ENCODE assay signal across 28 cellular contexts in genomic region chr6:24401458-24401857, GRCh38. TPM values are rescaled to one million over a fixed set of nuclear protein-coding genes. Genes with fewer than 3 reads are reported as not detected.
DNase-seq lines count a peak whose midpoint lies in the region; ATAC-seq and TF ChIP-seq lines count a peak whose summit lies in the region.
"Had no signal": no experiment of that assay in that cellular context is flagged by ENCODE, and none has a peak within 500 bp of the region (broad histone marks: within the 10 kb centered on the region; RNA-seq: fewer than 3 reads in every experiment).

No MANE protein-coding gene starts in this region.

- no peak overlapping the region for H2BK15ac ChIP-seq in H9 (ENCODE audit: low read depth, low read length)

- no peak overlapping the region for H2BK12ac ChIP-seq in H9 (ENCODE audit: insufficient read length, low read depth, low read length)
- H2BK12ac ChIP-seq in trophoblast cell (ENCODE audit: low read length): no peak overlapping the region

- H3K23ac ChIP-seq in H9 (ENCODE audit: insufficient read length, low read depth, low read length): no peak overlapping the region
- H3K23ac ChIP-seq in trophoblast cell (ENCODE audit: low read length): no peak overlapping the region

- H2BK20ac ChIP-seq in H9 (ENCODE audit: low read depth, low read length, poor library complexity, severe bottlenecking): no peak overlapping the region

- H3K56ac ChIP-seq in H9 (ENCODE audit: insufficient read length, low read depth, low read length): no peak overlapping the region

- H3K9ac ChIP-seq in H9 (ENCODE audit: extremely low read depth, insufficient read length, low read length) (no peak overlapping the region), NT2/D1 (ENCODE audit: insufficient read length, low read depth) (no peak overlapping the region), iPS-15b (ENCODE audit: low read depth, low read length) (no peak overlapping the region), trophoblast cell (ENCODE audit: low read length) (no peak overlapping the region)

- no peak for ATAC-seq in lower lobe of right lung

- H3K14ac ChIP-seq in H9 (ENCODE audit: insufficient read depth, low read length) (no peak overlapping the region), trophoblast cell (ENCODE audit: low read length) (no peak overlapping the region)

- H3K27ac ChIP-seq in H9 (ENCODE audit: insufficient read length, low read depth, low read length) (peak overlapping the region; percentile 59), trophoblast cell (ENCODE audit: low read depth, low read length) (no peak overlapping the region), lower lobe of right lung (no peak overlapping the region)
- H3K27ac ChIP-seq: C4-2B, colonic mucosa, transverse colon had no signal

- H3K27me3 ChIP-seq in H9 (ENCODE audit: insufficient read depth, low read length) (no peaks in the 10 kb centered on the region), NT2/D1 (ENCODE audit: insufficient read depth, insufficient read length) (no peaks in the 10 kb centered on the region), iPS-15b (ENCODE audit: control insufficient read depth, insufficient read depth, low read length) (no peaks in the 10 kb centered on the region), trophoblast cell (ENCODE audit: insufficient read depth, low read length) (no peaks in the 10 kb centered on the region), lower lobe of right lung (ENCODE audit: low read depth) (peaks cover 3% of the 10 kb centered on the region)
- H3K27me3 ChIP-seq: cardiac muscle cell, colonic mucosa had no signal

- peak overlapping the region; percentile 74 for H3K4me2 ChIP-seq in H9 (ENCODE audit: insufficient read depth, insufficient read length, low read length)
- H3K4me2 ChIP-seq in trophoblast cell (ENCODE audit: low read length): no peak overlapping the region

- peak overlapping the region; percentile 32 to 90 (median 79); a peak in 5 of 7 replicates for H3K27ac Mint-ChIP-seq in H9
- H3K27ac Mint-ChIP-seq: activated naive CD8-positive, alpha-beta T cell; memory B cell had no signal

- peaks cover 22 to 41% (median 34%) of the 10 kb centered on the region in 3 experiments for H3K36me3 Mint-ChIP-seq in H9 (ENCODE audit: insufficient read depth in 1 of 3, low read depth in 3 of 3)

- H3K27me3 Mint-ChIP-seq in H9 (ENCODE audit: low read depth): no peaks in the 10 kb centered on the region

- H3K23me2 ChIP-seq in H9 (ENCODE audit: insufficient read length, low read depth, low read length, poor library complexity, severe bottlenecking): peaks cover 2% of the 10 kb centered on the region

- intact Hi-C loops in lower lobe of right lung (cut with DNase I): no loop called here

- H4K91ac ChIP-seq in H9 (ENCODE audit: insufficient read length, low read depth, low read length) (no peak overlapping the region), trophoblast cell (ENCODE audit: low read depth, low read length) (no peak overlapping the region)

- H3K18ac ChIP-seq in H9 (ENCODE audit: insufficient read length, low read depth, low read length) (no peak overlapping the region), trophoblast cell (ENCODE audit: low read length) (no peak overlapping the region)

- H2AK5ac ChIP-seq in H9 (ENCODE audit: insufficient read length, low read length) (no peak overlapping the region), trophoblast cell (ENCODE audit: low read length) (no peak overlapping the region)

- TF ChIP-seq CTCF in H9 (conservative IDR thresholded peaks at IDR 0.05): no peak
- no peak for TF ChIP-seq CTCF in lower lobe of right lung (IDR thresholded peaks at IDR 0.05)

- H3K4ac ChIP-seq in H9 (ENCODE audit: low read depth, low read length) (no peak overlapping the region), trophoblast cell (ENCODE audit: low read depth, low read length) (no peak overlapping the region)

- no peak overlapping the region for H4K12ac ChIP-seq in trophoblast cell (ENCODE audit: low read depth, low read length)

- H3K36me3 ChIP-seq in NT2/D1 (ENCODE audit: insufficient read depth, insufficient read length, low read length) (peaks cover 21% of the 10 kb centered on the region), iPS-15b (ENCODE audit: control insufficient read depth, insufficient read depth, low read length) (peaks cover 4% of the 10 kb centered on the region), trophoblast cell (ENCODE audit: control insufficient read depth in 1 of 2, insufficient read depth in 2 of 2, low read length in 2 of 2) (peaks cover 0 to 4% of the 10 kb centered on the region in 2 experiments), lower lobe of right lung (peaks cover 11% of the 10 kb centered on the region)
- H3K36me3 ChIP-seq: colonic mucosa had no signal

- H2BK120ac ChIP-seq in H9 (ENCODE audit: low read depth, low read length, poor library complexity, severe bottlenecking) (no peak overlapping the region), trophoblast cell (ENCODE audit: insufficient read depth, low read length, poor library complexity) (no peak overlapping the region)

- H3T11ph ChIP-seq in H9 (ENCODE audit: low read length): no peak overlapping the region

- H3K4me1 ChIP-seq in H9 (ENCODE audit: insufficient read depth, low read length): peaks cover 12% of the 10 kb centered on the region
- H3K4me1 ChIP-seq in NT2/D1 (ENCODE audit: insufficient read depth, insufficient read length): no peaks in the 10 kb centered on the region
- peaks cover 23% of the 10 kb centered on the region for H3K4me1 ChIP-seq in iPS-15b (ENCODE audit: control insufficient read depth, insufficient read depth, low read length)
- H3K4me1 ChIP-seq in trophoblast cell (ENCODE audit: control insufficient read depth in 1 of 2, insufficient read depth in 2 of 2, low read length in 2 of 2): peaks cover 4 to 6% of the 10 kb centered on the region in 2 experiments
- H3K4me1 ChIP-seq in lower lobe of right lung: peaks cover 28% of the 10 kb centered on the region
- H3K4me1 ChIP-seq: colonic mucosa had no signal

- no peaks in the 10 kb centered on the region for H4K20me1 ChIP-seq in H9 (ENCODE audit: control insufficient read depth, insufficient read depth, insufficient read length)

- H4K5ac ChIP-seq in H9 (ENCODE audit: insufficient read length, low read depth, low read length): no peak overlapping the region

- no peak overlapping the region for H2BK5ac ChIP-seq in H9 (ENCODE audit: insufficient read length, low read length)
- H2BK5ac ChIP-seq in trophoblast cell (ENCODE audit: low read depth, low read length, poor library complexity): no peak overlapping the region

- DNase-seq in H9 (peak; percentile 73), NT2/D1 (ENCODE audit: low read depth, low spot score) (peak; percentile 36), trophoblast cell (peak; percentile 61 to 74), AG20443 (ENCODE audit: low spot score) (no peak), lower lobe of right lung (no peak)
- no peak for DNase-seq in stimulated activated CD4-positive, alpha-beta T cell treated with anti-CD3 and anti-CD28 coated beads, Interleukin-2, amount 100 ng/mL, for 48 hours
- DNase-seq: activated CD4-positive, alpha-beta T cell treated with anti-CD3 and anti-CD28 coated beads, Interleukin-2, amount 50 U/mL, for 48 hours; activated CD4-positive, CD25-positive, alpha-beta regulatory T cell; activated CD8-positive, alpha-beta memory T cell treated with anti-CD3 and anti-CD28 coated beads, Interleukin-2, amount 50 U/mL, for 4 hours; aorta; colonic mucosa; DMS79; effector CD8-positive, alpha-beta T cell; erythroblast; head of caudate nucleus; NCI-H2081; NCI-H345; NCI-H774; stimulated activated CD4-positive, alpha-beta T cell treated with anti-CD3 and anti-CD28 coated beads, Interleukin-4, amount 100 ng/mL, for 1 hour; T-helper 1 cell; transverse colon had no signal

- H3K79me2 ChIP-seq in H9 (ENCODE audit: insufficient read depth, low read length) (peaks cover 21% of the 10 kb centered on the region; the same call in 1 of the 2 replicates), trophoblast cell (ENCODE audit: control insufficient read depth, insufficient read depth, low read length, poor library complexity) (peaks cover 6% of the 10 kb centered on the region)

- H2AFZ ChIP-seq in H9 (ENCODE audit: low read length): no peak overlapping the region
- no peak overlapping the region for H2AFZ ChIP-seq in trophoblast cell (ENCODE audit: insufficient read depth, low read length, poor library complexity)

- no peak overlapping the region for H3K4me3 ChIP-seq in NT2/D1 (ENCODE audit: insufficient read length, low read depth)
- H3K4me3 ChIP-seq in iPS-15b (ENCODE audit: low read depth, low read length): peak overlapping the region; percentile 98
- no peak overlapping the region for H3K4me3 ChIP-seq in trophoblast cell (ENCODE audit: low read depth, low read length)
- H3K4me3 ChIP-seq in lower lobe of right lung: no peak overlapping the region
- H3K4me3 ChIP-seq: cardiac muscle cell, colonic mucosa had no signal

- peak overlapping the region; percentile 94 to 95; a peak in 4 of 5 replicates for H3K4me3 Mint-ChIP-seq in H9
- H3K4me3 Mint-ChIP-seq: memory B cell had no signal

- H3K9me3 ChIP-seq in H9 (ENCODE audit: control insufficient read depth, low read depth, low read length) (peaks cover 12% of the 10 kb centered on the region), NT2/D1 (ENCODE audit: insufficient read depth, low read length) (peaks cover 9% of the 10 kb centered on the region), iPS-15b (ENCODE audit: control insufficient read depth, insufficient read depth, low read length) (peaks cover 8% of the 10 kb centered on the region), trophoblast cell (ENCODE audit: insufficient read depth, low read depth, low read length) (peaks cover 3% of the 10 kb centered on the region), lower lobe of right lung (no peaks in the 10 kb centered on the region)
- H3K9me3 ChIP-seq: colonic mucosa, transverse colon had no signal

- peaks cover 18% of the 10 kb centered on the region in 2 experiments for H3K9me3 Mint-ChIP-seq in H9

- H4K8ac ChIP-seq in H9 (replicated peaks; ENCODE audit: insufficient read length, low read depth, low read length) (no peak overlapping the region), trophoblast cell (ENCODE audit: low read depth, low read length) (no peak overlapping the region)

- WGBS in H9 (ENCODE audit: extremely low coverage, insufficient read length, low lambda C conversion rate): no CpG with 5 or more reads among the region's 4 CpGs
- WGBS in trophoblast cell (ENCODE audit: extremely low coverage, insufficient coverage, insufficient read length): no CpG with 5 or more reads among the region's 4 CpGs

- H3K79me1 ChIP-seq in H9 (ENCODE audit: insufficient read depth, low read depth, low read length, poor library complexity, severe bottlenecking) (no peaks in the 10 kb centered on the region), trophoblast cell (ENCODE audit: low read length) (peaks cover 5% of the 10 kb centered on the region)

- H3K4me1 Mint-ChIP-seq in H9: peaks cover 58 to 61% of the 10 kb centered on the region in 2 experiments

RNA-seq across cellular contexts. Expression of gene MRS2, which starts 1.3 kb away (rescaled TPM):
- 85.8 and 86.3 TPM in 2 replicates for total RNA-seq in H9 (2021)
- polyA plus RNA-seq in trophoblast cell (2013): 20.4 and 21.3 TPM in 2 replicates
- 20.5 TPM for total RNA-seq in lower lobe of right lung

RNA-seq across cellular contexts. Expression of gene DCDC2, which starts 43.6 kb away (rescaled TPM):
- total RNA-seq in H9 (2021) (0.57 and 0.59 TPM in 2 replicates), lower lobe of right lung (5.6 TPM)
- 0.07 and 0.08 TPM in 2 replicates for polyA plus RNA-seq in trophoblast cell (2013)
- total RNA-seq: aorta, MCF 10A, RPMI7951 had no signal
- polyA plus RNA-seq: cardiac muscle cell had no signal

Comparison
In these comparisons a context has a peak if more than half of its experiments do, and no peak if none do; other contexts are left out.
1. DNase-seq: peak in H9 (single experiment), NT2/D1 (single experiment) and trophoblast cell (2 of 2); none in AG20443 (single experiment), stimulated activated CD4-positive, alpha-beta T cell treated with anti-CD3 and anti-CD28 coated beads, Interleukin-2, amount 100 ng/mL, for 48 hours (0 of 2) and lower lobe of right lung (single experiment).